Comparison of ENCODE assay signal across 8 cellular contexts in genomic region chr9:129436751-129437625, GRCh38.
DNase-seq lines count a peak whose midpoint lies in the region; ATAC-seq and TF ChIP-seq lines count a peak whose summit lies in the region.

No MANE protein-coding gene starts in this region.

- DNase-seq in EH (ENCODE audit: low read depth) (peak; percentile 77), NCI-H460 (ENCODE audit: extremely low read depth, low read depth) (peak; percentile 27), heart left ventricle (peak; percentile 67 to 86 (median 78)), osteocyte (ENCODE audit: extremely low spot score, unreplicated experiment) (no peak), LoVo (ENCODE audit: low spot score) (no peak)
- DNase-seq in activated naive CD8-positive, alpha-beta T cell treated with anti-CD3 and anti-CD28 coated beads, Interleukin-2, amount 10 ng/mL, durations not matched to agents 7 days and 5 days, result peak; percentile 56

- no peaks in the 10 kb centered on the region for H3K36me3 ChIP-seq in heart left ventricle

- peaks cover 25% of the 10 kb centered on the region for H3K4me1 Mint-ChIP-seq in activated naive CD8-positive, alpha-beta T cell treated with anti-CD3 and anti-CD28 coated beads, Interleukin-2, amount 10 ng/mL, durations not matched to agents 7 days and 5 days
- H3K4me1 Mint-ChIP-seq in osteocyte (ENCODE audit: unreplicated experiment), result peaks cover 16% of the 10 kb centered on the region

- TF ChIP-seq POLR2A in heart left ventricle (IDR thresholded peaks at IDR 0.05), result no peak

- TF ChIP-seq CTCF in heart left ventricle (IDR thresholded peaks at IDR 0.05) (no peak), osteocyte (IDR thresholded peaks at IDR 0.05) (no peak)

- H3K36me3 Mint-ChIP-seq in activated naive CD8-positive, alpha-beta T cell treated with anti-CD3 and anti-CD28 coated beads, Interleukin-2, amount 10 ng/mL, durations not matched to agents 7 days and 5 days, result no peaks in the 10 kb centered on the region
- no peaks in the 10 kb centered on the region for H3K36me3 Mint-ChIP-seq in osteocyte (ENCODE audit: unreplicated experiment)

- H3K4me3 Mint-ChIP-seq in activated naive CD8-positive, alpha-beta T cell treated with anti-CD3 and anti-CD28 coated beads, Interleukin-2, amount 10 ng/mL, durations not matched to agents 7 days and 5 days, result peak overlapping the region; percentile 83
- peak overlapping the region; percentile 81 for H3K4me3 Mint-ChIP-seq in osteocyte (ENCODE audit: unreplicated experiment)

- H3K9me3 Mint-ChIP-seq in activated naive CD8-positive, alpha-beta T cell treated with anti-CD3 and anti-CD28 coated beads, Interleukin-2, amount 10 ng/mL, durations not matched to agents 7 days and 5 days, result peaks cover 3% of the 10 kb centered on the region
- no peaks in the 10 kb centered on the region for H3K9me3 Mint-ChIP-seq in osteocyte (ENCODE audit: unreplicated experiment)

- peaks cover 69% of the 10 kb centered on the region for H3K27me3 Mint-ChIP-seq in activated naive CD8-positive, alpha-beta T cell treated with anti-CD3 and anti-CD28 coated beads, Interleukin-2, amount 10 ng/mL, durations not matched to agents 7 days and 5 days
- H3K27me3 Mint-ChIP-seq in osteocyte (ENCODE audit: unreplicated experiment), result peaks cover 9% of the 10 kb centered on the region

- intact Hi-C loops in heart left ventricle (cut with DNase I), result loop anchor here in 1 of 10 donors (1.0 to 2.0 kb wide), 2 partner anchors 45 to 54 kb away; no protein-coding TSS in a partner anchor

- ATAC-seq in activated naive CD8-positive, alpha-beta T cell treated with anti-CD3 and anti-CD28 coated beads, Interleukin-2, amount 10 ng/mL, durations not matched to agents 7 days and 5 days (ENCODE audit: low read depth), result peak; percentile 80
- peak; percentile 45 to 88 (median 82) for ATAC-seq in heart left ventricle
- no peak for ATAC-seq in GM18909 (IDR thresholded peaks at IDR 0.05; ENCODE audit: poor library complexity, unreplicated experiment)
- ATAC-seq in HG02571 (IDR thresholded peaks at IDR 0.05; ENCODE audit: unreplicated experiment), result no peak

- WGBS in heart left ventricle, 4 donors, result 3 to 9% (median 5%) methylated on average over 64 to 78 of the region's 78 CpGs

- POLR2A ChIA-PET in activated naive CD8-positive, alpha-beta T cell treated with anti-CD3 and anti-CD28 coated beads, Interleukin-2, amount 10 ng/mL, durations not matched to agents 7 days and 5 days (lab: Charles Lee), result interaction anchor here (0.7 to 2.4 kb wide), 5 partner anchors 10 to 259 kb away, joined by 3 to 6 read pairs (median 4); partner anchors contain the start of gene IER5L

- H3K4me3 ChIP-seq in heart left ventricle, result peak overlapping the region; percentile 33 to 65 (median 54)

- peak overlapping the region; percentile 20 to 86 (median 72) for H3K27ac ChIP-seq in heart left ventricle

- peak overlapping the region; percentile 50 for H3K27ac Mint-ChIP-seq in activated naive CD8-positive, alpha-beta T cell treated with anti-CD3 and anti-CD28 coated beads, Interleukin-2, amount 10 ng/mL, durations not matched to agents 7 days and 5 days
- H3K27ac Mint-ChIP-seq in osteocyte (ENCODE audit: unreplicated experiment), result peak overlapping the region; percentile 70

- H3K27me3 ChIP-seq in heart left ventricle, result peaks cover 0 to 27% (median 0%) of the 10 kb centered on the region in 9 donors

- H3K4me1 ChIP-seq in heart left ventricle, result peaks cover 0 to 27% (median 14%) of the 10 kb centered on the region in 12 donors

- peaks cover 0 to 4% (median 0%) of the 10 kb centered on the region in 12 donors for H3K9me3 ChIP-seq in heart left ventricle

Comparison
In these comparisons a context has a peak if more than half of its experiments do, and no peak if none do; other contexts are left out.
1. DNase-seq: peak in EH (single experiment), NCI-H460 (single experiment), activated naive CD8-positive, alpha-beta T cell treated with anti-CD3 and anti-CD28 coated beads, Interleukin-2, amount 10 ng/mL, durations not matched to agents 7 days and 5 days (single experiment) and heart left ventricle (5 of 5); none in osteocyte (single experiment) and LoVo (single experiment).
2. ATAC-seq: peak in activated naive CD8-positive, alpha-beta T cell treated with anti-CD3 and anti-CD28 coated beads, Interleukin-2, amount 10 ng/mL, durations not matched to agents 7 days and 5 days (single experiment) and heart left ventricle (4 of 4); none in GM18909 (single experiment) and HG02571 (single experiment).